9 cellular contexts compared by ENCODE assay signal in genomic region chr10:110569120-110569519, GRCh38. TPM values are rescaled to one million over a fixed set of nuclear protein-coding genes. Genes with fewer than 3 reads are reported as not detected.
DNase-seq lines count a peak whose midpoint lies in the region; ATAC-seq and TF ChIP-seq lines count a peak whose summit lies in the region.
"Had no signal": no experiment of that assay in that cellular context is flagged by ENCODE, and none has a peak within 500 bp of the region (broad histone marks: within the 10 kb centered on the region; RNA-seq: fewer than 3 reads in every experiment).

No MANE protein-coding gene starts in this region.

- peaks cover 64% of the 10 kb centered on the region for H3K79me2 ChIP-seq in GM23338 (replicated peaks; ENCODE audit: insufficient read depth)
- H3K79me2 ChIP-seq in PC-9 (ENCODE audit: low read depth), result peaks cover 61% of the 10 kb centered on the region

- H3K4me1 Mint-ChIP-seq in GM23338, result peaks cover 12% of the 10 kb centered on the region; the same call in 2 of the 3 replicates
- peaks cover 30% of the 10 kb centered on the region for H3K4me1 Mint-ChIP-seq in osteocyte (ENCODE audit: unreplicated experiment)

- H3K9me3 Mint-ChIP-seq in GM23338 (no peaks in the 10 kb centered on the region), osteocyte (ENCODE audit: unreplicated experiment) (no peaks in the 10 kb centered on the region)

- no peak for ATAC-seq in GM23338
- ATAC-seq in HG03571 (IDR thresholded peaks at IDR 0.05; ENCODE audit: unreplicated experiment), result no peak

- TF ChIP-seq CTCF in GM23338 (conservative IDR thresholded peaks at IDR 0.05; ENCODE audit: low read depth in 2 of 2) (no peak), PC-9 (conservative IDR thresholded peaks at IDR 0.05) (no peak), osteocyte (IDR thresholded peaks at IDR 0.05) (no peak)

- H3K27ac Mint-ChIP-seq in GM23338 (no peak overlapping the region), osteocyte (ENCODE audit: unreplicated experiment) (no peak overlapping the region)

- H2AFZ ChIP-seq in GM23338 (no peak overlapping the region), PC-9 (no peak overlapping the region)

- BruUV-seq in PC-9 (replicated peaks; lab: Mats Ljungman, UMichigan), result TSS peak; percentile 25

- H4K20me1 ChIP-seq in GM23338 (replicated peaks; ENCODE audit: insufficient read depth) (peaks cover 31% of the 10 kb centered on the region), PC-9 (ENCODE audit: insufficient read depth) (no peaks in the 10 kb centered on the region)

- no peaks in the 10 kb centered on the region for H3K27me3 ChIP-seq in GM23338 (ENCODE audit: insufficient read depth)
- no peaks in the 10 kb centered on the region for H3K27me3 ChIP-seq in PC-9 (ENCODE audit: insufficient read depth, low read depth)
- H3K27me3 ChIP-seq in endocrine pancreas (ENCODE audit: control insufficient read depth, insufficient read depth, low read length), result no peaks in the 10 kb centered on the region

- no peaks in the 10 kb centered on the region; the same call in 1 of the 2 replicates for H3K4me1 ChIP-seq in GM23338 (ENCODE audit: insufficient read depth)
- H3K4me1 ChIP-seq in PC-9 (replicated peaks; ENCODE audit: insufficient read depth), result peaks cover 7% of the 10 kb centered on the region
- peaks cover 24% of the 10 kb centered on the region for H3K4me1 ChIP-seq in endocrine pancreas (ENCODE audit: control insufficient read depth, insufficient read depth, low read length)

- H3K9me2 ChIP-seq in GM23338 (ENCODE audit: insufficient read depth) (no peaks in the 10 kb centered on the region), PC-9 (ENCODE audit: insufficient read depth) (no peaks in the 10 kb centered on the region)

- H3F3A ChIP-seq in GM23338 (replicated peaks; ENCODE audit: low read depth), result no peaks in the 10 kb centered on the region
- H3F3A ChIP-seq in PC-9 (ENCODE audit: insufficient read depth, low read depth), result peaks cover 5% of the 10 kb centered on the region; the same call in 1 of the 2 replicates

- H3K36me3 ChIP-seq in GM23338 (ENCODE audit: insufficient read depth) (no peaks in the 10 kb centered on the region; the same call in 1 of the 2 replicates), PC-9 (ENCODE audit: low read depth) (no peaks in the 10 kb centered on the region), endocrine pancreas (ENCODE audit: control insufficient read depth, insufficient read depth, low read length) (no peaks in the 10 kb centered on the region)

- H3K36me3 Mint-ChIP-seq in GM23338 (ENCODE audit: low read depth), result peaks cover 9% of the 10 kb centered on the region
- H3K36me3 Mint-ChIP-seq in osteocyte (ENCODE audit: unreplicated experiment), result peaks cover 6% of the 10 kb centered on the region

- H3K27me3 Mint-ChIP-seq in GM23338 (ENCODE audit: insufficient read depth, low read depth, poor library complexity) (peaks cover 5% of the 10 kb centered on the region), osteocyte (ENCODE audit: unreplicated experiment) (no peaks in the 10 kb centered on the region)

- H3K4me3 Mint-ChIP-seq in GM23338 (peak overlapping the region; percentile 95), osteocyte (ENCODE audit: unreplicated experiment) (peak overlapping the region; percentile 90)

- H3K4me3 ChIP-seq in GM23338 (peak overlapping the region; percentile 89), PC-9 (peak overlapping the region; percentile 90), endocrine pancreas (ENCODE audit: control insufficient read depth, insufficient read depth, low read length) (peak overlapping the region; percentile 88)

- H3K9me3 ChIP-seq in PC-9 (ENCODE audit: insufficient read depth, low read depth) (no peaks in the 10 kb centered on the region), endocrine pancreas (ENCODE audit: control insufficient read depth, low read length) (no peaks in the 10 kb centered on the region)

- H3K27ac ChIP-seq in GM23338 (ENCODE audit: low read depth) (no peak overlapping the region), PC-9 (no peak overlapping the region)

- CTCF ChIA-PET in PC-9 (lab: Charles Lee), result no interaction called here

- intact Hi-C loops in PC-9 (cut with micrococcal nuclease; ENCODE audit: unreplicated experiment), result no loop called here

- DNase-seq in GM23338 (ENCODE audit: low spot score), result no peak
- no peak for DNase-seq in PC-9
- no peak for DNase-seq in osteocyte (ENCODE audit: extremely low spot score, unreplicated experiment)
- DNase-seq in stimulated activated CD8-positive, alpha-beta memory T cell treated with anti-CD3 and anti-CD28 coated beads, Interleukin-4, amount 100 ng/mL, for 48 hours, result no peak
- DNase-seq in kidney tubule cell (ENCODE audit: low spot score), result no peak
- DNase-seq in NCI-H2196 (lab: John Stamatoyannopoulos, UW; ENCODE audit: unreplicated experiment), result no peak
- DNase-seq: NCI-H345 had no signal

- POLR2A ChIA-PET in PC-9 (lab: Charles Lee; ENCODE audit: unreplicated experiment), result interaction anchor here (0.5 kb wide), 1 partner anchor 31 kb away, joined by 3 read pairs; no protein-coding TSS in a partner anchor

- peak overlapping the region; percentile 42 for H3K9ac ChIP-seq in endocrine pancreas (ENCODE audit: control insufficient read depth, insufficient read depth, low read length)

- H3K4me2 ChIP-seq in GM23338 (peak overlapping the region; percentile 72), PC-9 (peak overlapping the region; percentile 79)

TF ChIP-seq in GM23338, 12 proteins besides CTCF, POLR2A, EP300 and RAD21 (continues in another document):
- TF ChIP-seq EZH2phosphoT487 (IDR thresholded peaks at IDR 0.05; ENCODE audit: unreplicated experiment) (no peak), EZH2 (IDR thresholded peaks at IDR 0.05; ENCODE audit: low read depth, unreplicated experiment) (no peak), CREB1 (CRISPR knock-in tag; IDR thresholded peaks at IDR 0.05; ENCODE audit: low read depth) (no peak), JUNB (IDR thresholded peaks at IDR 0.05; ENCODE audit: unreplicated experiment) (no peak), POLR2AphosphoS5 (IDR thresholded peaks at IDR 0.05; ENCODE audit: low read depth) (no peak), REST (IDR thresholded peaks at IDR 0.05; ENCODE audit: unreplicated experiment) (no peak), ZNF331 (CRISPR knock-in tag; IDR thresholded peaks at IDR 0.05; ENCODE audit: low read depth) (no peak), STAT1 (IDR thresholded peaks at IDR 0.05; ENCODE audit: unreplicated experiment) (no peak)
- TF ChIP-seq, protein P1, sequence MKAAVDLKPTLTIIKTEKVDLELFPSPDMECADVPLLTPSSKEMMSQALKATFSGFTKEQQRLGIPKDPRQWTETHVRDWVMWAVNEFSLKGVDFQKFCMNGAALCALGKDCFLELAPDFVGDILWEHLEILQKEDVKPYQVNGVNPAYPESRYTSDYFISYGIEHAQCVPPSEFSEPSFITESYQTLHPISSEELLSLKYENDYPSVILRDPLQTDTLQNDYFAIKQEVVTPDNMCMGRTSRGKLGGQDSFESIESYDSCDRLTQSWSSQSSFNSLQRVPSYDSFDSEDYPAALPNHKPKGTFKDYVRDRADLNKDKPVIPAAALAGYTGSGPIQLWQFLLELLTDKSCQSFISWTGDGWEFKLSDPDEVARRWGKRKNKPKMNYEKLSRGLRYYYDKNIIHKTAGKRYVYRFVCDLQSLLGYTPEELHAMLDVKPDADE (IDR thresholded peaks at IDR 0.05), result no peak

RNA-seq across cellular contexts. Expression of gene SMC3, which starts 1.6 kb away (rescaled TPM):
- 72.3 and 72.8 TPM in 2 replicates for total RNA-seq in GM23338 (2014; rRNA removed; shearing (Covaris generic))
- polyA plus RNA-seq in GM23338 (2016; fragmentation: Nextera tagmentation; extraction: Ambion mirVana), result 237 and 320 TPM in 2 replicates
- total RNA-seq in PC-9 (2021), result 22.1 and 31.2 TPM in 2 replicates
- 39.8 and 42.8 TPM in 2 replicates for total RNA-seq in osteocyte
